In genomic region chr12:4780624-4781023, GRCh38 we compare ENCODE assay signal across 1 cellular context.
TF ChIP-seq lines count a peak whose summit lies in the region.

No MANE protein-coding gene starts in this region.

TF ChIP-seq in HepG2, 621 proteins besides CTCF, POLR2A, EP300 and RAD21 (continued from another document):
- TF ChIP-seq, protein P1, sequence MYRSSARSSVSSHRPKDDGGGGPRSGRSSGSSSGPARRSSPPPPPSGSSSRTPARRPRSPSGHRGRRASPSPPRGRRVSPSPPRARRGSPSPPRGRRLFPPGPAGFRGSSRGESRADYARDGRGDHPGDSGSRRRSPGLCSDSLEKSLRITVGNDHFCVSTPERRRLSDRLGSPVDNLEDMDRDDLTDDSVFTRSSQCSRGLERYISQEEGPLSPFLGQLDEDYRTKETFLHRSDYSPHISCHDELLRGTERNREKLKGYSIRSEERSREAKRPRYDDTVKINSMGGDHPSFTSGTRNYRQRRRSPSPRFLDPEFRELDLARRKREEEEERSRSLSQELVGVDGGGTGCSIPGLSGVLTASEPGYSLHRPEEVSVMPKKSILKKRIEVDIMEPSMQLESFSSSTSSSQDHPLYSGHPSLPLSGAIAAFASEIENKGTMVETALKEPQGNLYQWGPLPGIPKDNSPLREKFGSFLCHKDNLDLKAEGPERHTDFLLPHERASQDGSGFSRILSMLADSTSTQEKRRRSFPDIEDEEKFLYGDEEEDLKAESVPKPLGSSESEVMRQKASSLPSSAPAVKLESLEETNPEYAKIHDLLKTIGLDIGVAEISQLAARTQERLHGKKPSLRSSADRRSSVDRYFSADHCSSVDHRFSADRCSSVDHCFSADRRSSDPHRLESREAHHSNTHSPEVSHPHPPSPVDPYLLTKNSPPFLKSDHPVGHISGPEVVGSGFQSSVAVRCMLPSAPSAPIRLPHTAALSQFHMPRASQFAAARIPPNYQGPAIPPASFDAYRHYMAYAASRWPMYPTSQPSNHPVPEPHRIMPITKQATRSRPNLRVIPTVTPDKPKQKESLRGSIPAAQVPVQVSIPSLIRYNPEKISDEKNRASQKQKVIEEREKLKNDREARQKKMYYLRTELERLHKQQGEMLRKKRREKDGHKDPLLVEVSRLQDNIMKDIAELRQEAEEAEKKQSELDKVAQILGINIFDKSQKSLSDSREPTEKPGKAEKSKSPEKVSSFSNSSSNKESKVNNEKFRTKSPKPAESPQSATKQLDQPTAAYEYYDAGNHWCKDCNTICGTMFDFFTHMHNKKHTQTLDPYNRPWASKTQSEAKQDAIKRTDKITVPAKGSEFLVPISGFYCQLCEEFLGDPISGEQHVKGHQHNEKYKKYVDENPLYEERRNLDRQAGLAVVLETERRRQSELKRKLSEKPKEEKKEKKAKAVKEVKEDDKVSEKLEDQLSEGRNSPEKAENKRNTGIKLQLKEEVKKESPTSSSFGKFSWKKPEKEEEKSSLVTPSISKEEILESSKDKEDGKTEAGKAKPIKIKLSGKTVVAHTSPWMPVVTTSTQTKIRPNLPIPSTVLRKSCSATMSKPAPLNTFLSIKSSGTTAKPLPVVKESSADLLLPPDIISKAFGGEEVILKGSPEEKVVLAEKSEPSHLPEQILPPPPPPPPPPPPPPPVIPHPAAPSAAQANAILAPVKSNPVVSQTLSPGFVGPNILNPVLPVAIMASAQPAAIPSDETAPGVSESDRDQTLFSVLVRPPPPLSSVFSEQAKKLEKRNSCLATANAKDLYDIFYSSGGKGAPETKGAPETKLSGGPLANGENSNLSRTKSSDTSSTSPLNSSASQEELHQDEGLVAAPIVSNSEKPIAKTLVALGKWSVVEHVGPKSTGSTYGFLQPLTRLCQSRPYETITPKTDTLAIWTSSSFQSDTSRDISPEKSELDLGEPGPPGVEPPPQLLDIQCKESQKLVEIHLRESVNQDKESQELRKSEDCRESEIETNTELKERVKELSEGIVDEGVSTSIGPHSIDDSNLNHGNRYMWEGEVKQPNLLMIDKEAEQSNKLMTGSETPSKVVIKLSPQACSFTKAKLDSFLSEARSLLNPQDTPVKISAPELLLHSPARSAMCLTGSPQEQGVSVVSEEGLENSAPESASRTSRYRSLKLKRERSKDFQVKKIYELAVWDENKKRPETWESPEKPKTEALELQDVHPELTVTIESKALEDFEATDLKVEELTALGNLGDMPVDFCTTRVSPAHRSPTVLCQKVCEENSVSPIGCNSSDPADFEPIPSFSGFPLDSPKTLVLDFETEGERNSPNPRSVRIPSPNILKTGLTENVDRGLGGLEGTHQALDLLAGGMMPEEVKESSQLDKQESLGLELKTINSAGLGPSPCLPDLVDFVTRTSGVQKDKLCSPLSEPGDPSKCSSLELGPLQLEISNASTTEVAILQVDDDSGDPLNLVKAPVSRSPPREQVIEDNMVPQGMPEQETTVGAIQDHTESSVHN (CRISPR knock-in tag; IDR thresholded peaks at IDR 0.05) = no peak
- TF ChIP-seq PRPF4 (IDR thresholded peaks at IDR 0.05; ENCODE audit: low read depth, low read length, poor library complexity, severe bottlenecking) (no peak), ZBTB3 (CRISPR knock-in tag; IDR thresholded peaks at IDR 0.05; ENCODE audit: borderline replicate concordance, low read depth) (no peak), EED (CRISPR knock-in tag; IDR thresholded peaks at IDR 0.05) (no peak), SNAPC2 (CRISPR knock-in tag; IDR thresholded peaks at IDR 0.05) (no peak), BRD4 (CRISPR knock-in tag; IDR thresholded peaks at IDR 0.05) (no peak)
